ENCODE assay signal across 1 cellular context in the genomic region with DNA sequence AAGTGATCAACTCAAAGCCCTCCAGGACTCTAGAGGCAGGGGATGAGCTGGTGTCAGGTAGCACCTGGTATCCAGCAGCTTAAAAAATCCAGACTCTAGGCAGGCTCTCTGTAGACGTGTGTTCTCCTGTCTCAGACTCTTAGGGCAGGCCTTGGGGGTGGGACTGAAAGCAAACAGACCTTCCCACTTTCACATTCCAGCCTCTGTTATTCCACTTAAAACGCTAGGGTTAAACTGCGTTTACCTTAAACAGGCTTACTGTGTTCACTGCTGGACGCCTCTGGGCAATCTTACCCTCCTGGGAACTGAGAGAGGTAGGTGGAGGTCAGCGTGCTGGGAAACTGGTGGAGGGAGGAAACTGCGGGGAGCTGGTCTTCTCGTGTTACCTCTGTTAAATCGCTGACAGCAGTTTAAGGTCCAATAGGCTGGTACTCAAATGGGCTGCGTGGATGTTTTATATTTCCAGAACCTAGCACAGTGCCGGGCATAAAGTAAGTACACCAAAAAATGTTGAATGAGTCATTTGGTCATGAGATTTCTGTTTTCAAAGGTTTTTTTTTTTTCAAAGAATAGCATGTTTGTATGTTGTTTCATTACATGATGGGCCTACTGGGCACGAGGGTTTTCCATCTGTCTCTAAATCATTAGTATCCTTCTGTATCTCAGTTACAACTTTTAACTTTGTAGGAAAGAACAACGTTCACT.
TF ChIP-seq lines count a peak whose summit lies in the region.

A gene (plus strand): TSS at position 248 of the 705 bp plus-strand sequence. CDS start 7,561 bp downstream, outside the sequence.

TF ChIP-seq in HepG2, 621 proteins besides CTCF, POLR2A, EP300 and RAD21 (continued from another document and continues in another):
- TF ChIP-seq ZEB1 (IDR thresholded peaks at IDR 0.05; ENCODE audit: insufficient replicate concordance, low read depth) (peak; percentile 21), NFKBIZ (CRISPR knock-in tag; IDR thresholded peaks at IDR 0.05) (0 out of 2 replicates have a peak, but pooled peaks have one; percentile 27), ZBTB7B (CRISPR knock-in tag; IDR thresholded peaks at IDR 0.05) (0 out of 2 replicates have a peak, but pooled peaks have one; percentile 28), ZNF777 (CRISPR knock-in tag; IDR thresholded peaks at IDR 0.05) (peak; percentile 47; the same call in 1 of the 2 replicates), SRSF9 (IDR thresholded peaks at IDR 0.05; ENCODE audit: borderline replicate concordance, insufficient read depth, low read depth, low read length, poor library complexity, severe bottlenecking) (no peak), ELF4 (CRISPR knock-in tag; IDR thresholded peaks at IDR 0.05; ENCODE audit: borderline replicate concordance) (no peak), MED13 (CRISPR knock-in tag; IDR thresholded peaks at IDR 0.05) (no peak), NFKB2 (CRISPR knock-in tag; IDR thresholded peaks at IDR 0.05; ENCODE audit: borderline replicate concordance) (no peak), HNRNPK (IDR thresholded peaks at IDR 0.05; ENCODE audit: low read depth, low read length, poor library complexity, severe bottlenecking) (no peak), XRCC5 (optimal IDR thresholded peaks at IDR 0.05; ENCODE audit: low read length) (peak; percentile 50), ZFX (CRISPR knock-in tag; IDR thresholded peaks at IDR 0.05; ENCODE audit: low read depth) (peak; percentile 49; the same call in 1 of the 2 replicates), YEATS4 (CRISPR knock-in tag; IDR thresholded peaks at IDR 0.05; ENCODE audit: borderline replicate concordance) (peak; percentile 29; the same call in 1 of the 2 replicates), SAP130 (CRISPR knock-in tag; IDR thresholded peaks at IDR 0.05; ENCODE audit: low read depth) (peak; percentile 57), CAMTA2 (CRISPR knock-in tag; IDR thresholded peaks at IDR 0.05; ENCODE audit: borderline replicate concordance) (no peak), DNMT3B (CRISPR knock-in tag; conservative IDR thresholded peaks at IDR 0.05) (0 out of 2 replicates have a peak, but pooled peaks have one; percentile 56), ZNF670 (CRISPR knock-in tag; IDR thresholded peaks at IDR 0.05; ENCODE audit: borderline replicate concordance) (no peak), TCF12 (IDR thresholded peaks at IDR 0.05) (no peak), TCF12 (CRISPR knock-in tag; IDR thresholded peaks at IDR 0.05) (no peak), MIER3 (CRISPR knock-in tag; IDR thresholded peaks at IDR 0.05; ENCODE audit: borderline replicate concordance) (0 out of 2 replicates have a peak, but pooled peaks have one; percentile 18), HDAC2 (CRISPR knock-in tag; IDR thresholded peaks at IDR 0.05) (peak; percentile 72), ZFP36 (IDR thresholded peaks at IDR 0.05; ENCODE audit: borderline replicate concordance, low read depth, low read length, partially characterized antibody) (no peak), FOXP1 (IDR thresholded peaks at IDR 0.05) (no peak), FOXP1 (CRISPR knock-in tag; IDR thresholded peaks at IDR 0.05) (0 out of 2 replicates have a peak, but pooled peaks have one; percentile 39), TBX2 (CRISPR knock-in tag; IDR thresholded peaks at IDR 0.05; ENCODE audit: borderline replicate concordance) (peak; percentile 34; the same call in 1 of the 2 replicates), ZNF614 (CRISPR knock-in tag; IDR thresholded peaks at IDR 0.05; ENCODE audit: borderline replicate concordance) (peak; percentile 73; the same call in 1 of the 2 replicates), ARNTL (CRISPR knock-in tag; IDR thresholded peaks at IDR 0.05) (no peak), ZNF10 (CRISPR knock-in tag; IDR thresholded peaks at IDR 0.05; ENCODE audit: borderline replicate concordance, low read depth) (no peak), FLYWCH1 (CRISPR knock-in tag; IDR thresholded peaks at IDR 0.05) (no peak), NCOR1 (IDR thresholded peaks at IDR 0.05; ENCODE audit: borderline replicate concordance, low read length) (peak; percentile 32; the same call in 1 of the 2 replicates), ZMYM3 (CRISPR knock-in tag; IDR thresholded peaks at IDR 0.05) (peak; percentile 65), EZH2 (conservative IDR thresholded peaks at IDR 0.05; ENCODE audit: low read depth, low read length) (no peak), TGIF2 (CRISPR knock-in tag; IDR thresholded peaks at IDR 0.05) (peak; percentile 47; the same call in 1 of the 2 replicates), MED1 (CRISPR knock-in tag; IDR thresholded peaks at IDR 0.05) (peak; percentile 30; the same call in 1 of the 2 replicates), ZNF782 (CRISPR knock-in tag; IDR thresholded peaks at IDR 0.05; ENCODE audit: borderline replicate concordance) (no peak), IRF2 (CRISPR knock-in tag; IDR thresholded peaks at IDR 0.05) (peak; percentile 24; the same call in 1 of the 2 replicates), TARDBP (CRISPR knock-in tag; IDR thresholded peaks at IDR 0.05) (no peak), SIX4 (CRISPR knock-in tag; IDR thresholded peaks at IDR 0.05) (peak; percentile 76), RCOR2 (CRISPR knock-in tag; IDR thresholded peaks at IDR 0.05) (peak; percentile 43; the same call in 1 of the 2 replicates), KLF9 (CRISPR knock-in tag; IDR thresholded peaks at IDR 0.05; ENCODE audit: low read depth) (no peak)
- TF ChIP-seq, protein P1, sequence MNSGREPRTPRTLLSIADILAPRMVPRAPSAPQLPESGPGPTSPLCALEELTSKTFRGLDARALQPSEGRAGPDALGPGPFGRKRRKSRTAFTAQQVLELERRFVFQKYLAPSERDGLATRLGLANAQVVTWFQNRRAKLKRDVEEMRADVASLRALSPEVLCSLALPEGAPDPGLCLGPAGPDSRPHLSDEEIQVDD (CRISPR knock-in tag; IDR thresholded peaks at IDR 0.05; ENCODE audit: borderline replicate concordance), result no peak
- TF ChIP-seq, protein P2, sequence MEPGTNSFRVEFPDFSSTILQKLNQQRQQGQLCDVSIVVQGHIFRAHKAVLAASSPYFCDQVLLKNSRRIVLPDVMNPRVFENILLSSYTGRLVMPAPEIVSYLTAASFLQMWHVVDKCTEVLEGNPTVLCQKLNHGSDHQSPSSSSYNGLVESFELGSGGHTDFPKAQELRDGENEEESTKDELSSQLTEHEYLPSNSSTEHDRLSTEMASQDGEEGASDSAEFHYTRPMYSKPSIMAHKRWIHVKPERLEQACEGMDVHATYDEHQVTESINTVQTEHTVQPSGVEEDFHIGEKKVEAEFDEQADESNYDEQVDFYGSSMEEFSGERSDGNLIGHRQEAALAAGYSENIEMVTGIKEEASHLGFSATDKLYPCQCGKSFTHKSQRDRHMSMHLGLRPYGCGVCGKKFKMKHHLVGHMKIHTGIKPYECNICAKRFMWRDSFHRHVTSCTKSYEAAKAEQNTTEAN (CRISPR knock-in tag; conservative IDR thresholded peaks at IDR 0.05), result no peak
- TF ChIP-seq, protein P3, sequence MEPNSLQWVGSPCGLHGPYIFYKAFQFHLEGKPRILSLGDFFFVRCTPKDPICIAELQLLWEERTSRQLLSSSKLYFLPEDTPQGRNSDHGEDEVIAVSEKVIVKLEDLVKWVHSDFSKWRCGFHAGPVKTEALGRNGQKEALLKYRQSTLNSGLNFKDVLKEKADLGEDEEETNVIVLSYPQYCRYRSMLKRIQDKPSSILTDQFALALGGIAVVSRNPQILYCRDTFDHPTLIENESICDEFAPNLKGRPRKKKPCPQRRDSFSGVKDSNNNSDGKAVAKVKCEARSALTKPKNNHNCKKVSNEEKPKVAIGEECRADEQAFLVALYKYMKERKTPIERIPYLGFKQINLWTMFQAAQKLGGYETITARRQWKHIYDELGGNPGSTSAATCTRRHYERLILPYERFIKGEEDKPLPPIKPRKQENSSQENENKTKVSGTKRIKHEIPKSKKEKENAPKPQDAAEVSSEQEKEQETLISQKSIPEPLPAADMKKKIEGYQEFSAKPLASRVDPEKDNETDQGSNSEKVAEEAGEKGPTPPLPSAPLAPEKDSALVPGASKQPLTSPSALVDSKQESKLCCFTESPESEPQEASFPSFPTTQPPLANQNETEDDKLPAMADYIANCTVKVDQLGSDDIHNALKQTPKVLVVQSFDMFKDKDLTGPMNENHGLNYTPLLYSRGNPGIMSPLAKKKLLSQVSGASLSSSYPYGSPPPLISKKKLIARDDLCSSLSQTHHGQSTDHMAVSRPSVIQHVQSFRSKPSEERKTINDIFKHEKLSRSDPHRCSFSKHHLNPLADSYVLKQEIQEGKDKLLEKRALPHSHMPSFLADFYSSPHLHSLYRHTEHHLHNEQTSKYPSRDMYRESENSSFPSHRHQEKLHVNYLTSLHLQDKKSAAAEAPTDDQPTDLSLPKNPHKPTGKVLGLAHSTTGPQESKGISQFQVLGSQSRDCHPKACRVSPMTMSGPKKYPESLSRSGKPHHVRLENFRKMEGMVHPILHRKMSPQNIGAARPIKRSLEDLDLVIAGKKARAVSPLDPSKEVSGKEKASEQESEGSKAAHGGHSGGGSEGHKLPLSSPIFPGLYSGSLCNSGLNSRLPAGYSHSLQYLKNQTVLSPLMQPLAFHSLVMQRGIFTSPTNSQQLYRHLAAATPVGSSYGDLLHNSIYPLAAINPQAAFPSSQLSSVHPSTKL (CRISPR knock-in tag; IDR thresholded peaks at IDR 0.05), result peak; percentile 66; the same call in 1 of the 2 replicates
- TF ChIP-seq, protein P4, sequence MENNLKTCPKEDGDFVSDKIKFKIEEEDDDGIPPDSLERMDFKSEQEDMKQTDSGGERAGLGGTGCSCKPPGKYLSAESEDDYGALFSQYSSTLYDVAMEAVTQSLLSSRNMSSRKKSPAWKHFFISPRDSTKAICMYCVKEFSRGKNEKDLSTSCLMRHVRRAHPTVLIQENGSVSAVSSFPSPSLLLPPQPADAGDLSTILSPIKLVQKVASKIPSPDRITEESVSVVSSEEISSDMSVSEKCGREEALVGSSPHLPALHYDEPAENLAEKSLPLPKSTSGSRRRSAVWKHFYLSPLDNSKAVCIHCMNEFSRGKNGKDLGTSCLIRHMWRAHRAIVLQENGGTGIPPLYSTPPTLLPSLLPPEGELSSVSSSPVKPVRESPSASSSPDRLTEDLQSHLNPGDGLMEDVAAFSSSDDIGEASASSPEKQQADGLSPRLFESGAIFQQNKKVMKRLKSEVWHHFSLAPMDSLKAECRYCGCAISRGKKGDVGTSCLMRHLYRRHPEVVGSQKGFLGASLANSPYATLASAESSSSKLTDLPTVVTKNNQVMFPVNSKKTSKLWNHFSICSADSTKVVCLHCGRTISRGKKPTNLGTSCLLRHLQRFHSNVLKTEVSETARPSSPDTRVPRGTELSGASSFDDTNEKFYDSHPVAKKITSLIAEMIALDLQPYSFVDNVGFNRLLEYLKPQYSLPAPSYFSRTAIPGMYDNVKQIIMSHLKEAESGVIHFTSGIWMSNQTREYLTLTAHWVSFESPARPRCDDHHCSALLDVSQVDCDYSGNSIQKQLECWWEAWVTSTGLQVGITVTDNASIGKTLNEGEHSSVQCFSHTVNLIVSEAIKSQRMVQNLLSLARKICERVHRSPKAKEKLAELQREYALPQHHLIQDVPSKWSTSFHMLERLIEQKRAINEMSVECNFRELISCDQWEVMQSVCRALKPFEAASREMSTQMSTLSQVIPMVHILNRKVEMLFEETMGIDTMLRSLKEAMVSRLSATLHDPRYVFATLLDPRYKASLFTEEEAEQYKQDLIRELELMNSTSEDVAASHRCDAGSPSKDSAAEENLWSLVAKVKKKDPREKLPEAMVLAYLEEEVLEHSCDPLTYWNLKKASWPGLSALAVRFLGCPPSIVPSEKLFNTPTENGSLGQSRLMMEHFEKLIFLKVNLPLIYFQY (CRISPR knock-in tag; IDR thresholded peaks at IDR 0.05; ENCODE audit: borderline replicate concordance), result 0 out of 2 replicates have a peak, but pooled peaks have one; percentile 18
- TF ChIP-seq, protein P5, sequence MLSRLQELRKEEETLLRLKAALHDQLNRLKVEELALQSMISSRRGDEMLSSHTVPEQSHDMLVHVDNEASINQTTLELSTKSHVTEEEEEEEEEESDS (CRISPR knock-in tag; IDR thresholded peaks at IDR 0.05; ENCODE audit: borderline replicate concordance), result peak; percentile 53; the same call in 1 of the 2 replicates
- TF ChIP-seq, protein P6, sequence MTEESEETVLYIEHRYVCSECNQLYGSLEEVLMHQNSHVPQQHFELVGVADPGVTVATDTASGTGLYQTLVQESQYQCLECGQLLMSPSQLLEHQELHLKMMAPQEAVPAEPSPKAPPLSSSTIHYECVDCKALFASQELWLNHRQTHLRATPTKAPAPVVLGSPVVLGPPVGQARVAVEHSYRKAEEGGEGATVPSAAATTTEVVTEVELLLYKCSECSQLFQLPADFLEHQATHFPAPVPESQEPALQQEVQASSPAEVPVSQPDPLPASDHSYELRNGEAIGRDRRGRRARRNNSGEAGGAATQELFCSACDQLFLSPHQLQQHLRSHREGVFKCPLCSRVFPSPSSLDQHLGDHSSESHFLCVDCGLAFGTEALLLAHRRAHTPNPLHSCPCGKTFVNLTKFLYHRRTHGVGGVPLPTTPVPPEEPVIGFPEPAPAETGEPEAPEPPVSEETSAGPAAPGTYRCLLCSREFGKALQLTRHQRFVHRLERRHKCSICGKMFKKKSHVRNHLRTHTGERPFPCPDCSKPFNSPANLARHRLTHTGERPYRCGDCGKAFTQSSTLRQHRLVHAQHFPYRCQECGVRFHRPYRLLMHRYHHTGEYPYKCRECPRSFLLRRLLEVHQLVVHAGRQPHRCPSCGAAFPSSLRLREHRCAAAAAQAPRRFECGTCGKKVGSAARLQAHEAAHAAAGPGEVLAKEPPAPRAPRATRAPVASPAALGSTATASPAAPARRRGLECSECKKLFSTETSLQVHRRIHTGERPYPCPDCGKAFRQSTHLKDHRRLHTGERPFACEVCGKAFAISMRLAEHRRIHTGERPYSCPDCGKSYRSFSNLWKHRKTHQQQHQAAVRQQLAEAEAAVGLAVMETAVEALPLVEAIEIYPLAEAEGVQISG (CRISPR knock-in tag; IDR thresholded peaks at IDR 0.05), result peak; percentile 31
- TF ChIP-seq, protein P7, sequence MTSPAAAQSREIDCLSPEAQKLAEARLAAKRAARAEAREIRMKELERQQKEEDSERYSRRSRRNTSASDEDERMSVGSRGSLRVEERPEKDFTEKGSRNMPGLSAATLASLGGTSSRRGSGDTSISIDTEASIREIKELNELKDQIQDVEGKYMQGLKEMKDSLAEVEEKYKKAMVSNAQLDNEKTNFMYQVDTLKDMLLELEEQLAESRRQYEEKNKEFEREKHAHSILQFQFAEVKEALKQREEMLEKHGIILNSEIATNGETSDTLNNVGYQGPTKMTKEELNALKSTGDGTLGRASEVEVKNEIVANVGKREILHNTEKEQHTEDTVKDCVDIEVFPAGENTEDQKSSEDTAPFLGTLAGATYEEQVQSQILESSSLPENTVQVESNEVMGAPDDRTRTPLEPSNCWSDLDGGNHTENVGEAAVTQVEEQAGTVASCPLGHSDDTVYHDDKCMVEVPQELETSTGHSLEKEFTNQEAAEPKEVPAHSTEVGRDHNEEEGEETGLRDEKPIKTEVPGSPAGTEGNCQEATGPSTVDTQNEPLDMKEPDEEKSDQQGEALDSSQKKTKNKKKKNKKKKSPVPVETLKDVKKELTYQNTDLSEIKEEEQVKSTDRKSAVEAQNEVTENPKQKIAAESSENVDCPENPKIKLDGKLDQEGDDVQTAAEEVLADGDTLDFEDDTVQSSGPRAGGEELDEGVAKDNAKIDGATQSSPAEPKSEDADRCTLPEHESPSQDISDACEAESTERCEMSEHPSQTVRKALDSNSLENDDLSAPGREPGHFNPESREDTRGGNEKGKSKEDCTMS (CRISPR knock-in tag; conservative IDR thresholded peaks at IDR 0.05), result no peak
